In genomic region chr7:7018290-7018689, GRCh38 we compare ENCODE assay signal across 21 cellular contexts.
"Had no signal": no experiment of that assay in that cellular context is flagged by ENCODE, and none has a peak within 500 bp of the region (broad histone marks: within the 10 kb centered on the region; RNA-seq: fewer than 3 reads in every experiment).

No MANE protein-coding gene starts in this region.

- H3K4me1 Mint-ChIP-seq: activated CD4-positive, alpha-beta memory T cell treated with anti-CD3 and anti-CD28 coated beads, Interleukin-2, amount 10 ng/mL, durations not matched to agents 7 days and 5 days; activated CD4-positive, alpha-beta T cell treated with anti-CD3 and anti-CD28 coated beads for 36 hours; T-helper 17 cell had no signal

- ATAC-seq: activated CD4-positive, alpha-beta T cell treated with anti-CD3 and anti-CD28 coated beads for 36 hours; T-helper 17 cell had no signal

- H3K4me2 ChIP-seq: KMS-11 had no signal

- H3K27ac Mint-ChIP-seq: activated CD4-positive, alpha-beta memory T cell treated with anti-CD3 and anti-CD28 coated beads, Interleukin-2, amount 10 ng/mL, durations not matched to agents 7 days and 5 days; activated CD4-positive, alpha-beta T cell treated with anti-CD3 and anti-CD28 coated beads for 36 hours; T-helper 17 cell had no signal

- DNase-seq: activated CD4-positive, alpha-beta memory T cell treated with anti-CD3 and anti-CD28 coated beads, Interleukin-2, amount 10 ng/mL, durations not matched to agents 7 days and 5 days; activated CD4-positive, alpha-beta T cell treated with anti-CD3 and anti-CD28 coated beads for 36 hours; activated CD4-positive, alpha-beta T cell treated with anti-CD3 and anti-CD28 coated beads, Interleukin-2, amount 50 U/mL, for 1 hour; activated CD8-positive, alpha-beta memory T cell treated with anti-CD3 and anti-CD28 coated beads, Interleukin-2, amount 50 U/mL, for 4 hours; activated naive CD4-positive, alpha-beta T cell treated with anti-CD3 and anti-CD28 coated beads, Interleukin-2, amount 50 U/mL, for 16 hours; brain microvascular endothelial cell; MM.1S; NCI-H1105; NCI-H1436; NCI-H1694 treated with DMSO at 0.1 percent for 48 hours; NCI-H2029 treated with DMSO at 0.1 percent for 48 hours; NCI-H510A treated with DMSO at 0.1 percent for 48 hours; NCI-H69; NK-92 treated with Interleukin-12 subunit alpha and Interleukin-12 subunit beta, amount 100 ng/mL, for 24 hours; SIG-M5; T-helper 17 cell; T-helper 9 cell; WERI-Rb-1 had no signal

- H3K9ac ChIP-seq: KMS-11 had no signal

- H3K27ac ChIP-seq: ascending aorta, brain microvascular endothelial cell, cardiac muscle cell, KMS-11, WERI-Rb-1 had no signal

- H3K4me1 ChIP-seq: ascending aorta had no signal

- H3K36me3 ChIP-seq: ascending aorta, brain microvascular endothelial cell, cardiac muscle cell, WERI-Rb-1 had no signal

- H3K9me3 ChIP-seq: ascending aorta had no signal

- H3K4me3 ChIP-seq: ascending aorta, cardiac muscle cell had no signal

- H3K27me3 ChIP-seq: ascending aorta, brain microvascular endothelial cell, cardiac muscle cell had no signal

- H3K9me3 Mint-ChIP-seq: activated CD4-positive, alpha-beta memory T cell treated with anti-CD3 and anti-CD28 coated beads, Interleukin-2, amount 10 ng/mL, durations not matched to agents 7 days and 5 days had no signal

- H3K4me3 Mint-ChIP-seq: activated CD4-positive, alpha-beta memory T cell treated with anti-CD3 and anti-CD28 coated beads, Interleukin-2, amount 10 ng/mL, durations not matched to agents 7 days and 5 days; activated CD4-positive, alpha-beta T cell treated with anti-CD3 and anti-CD28 coated beads for 36 hours; T-helper 17 cell had no signal
